9 cellular contexts compared by ENCODE assay signal in the genomic region with DNA sequence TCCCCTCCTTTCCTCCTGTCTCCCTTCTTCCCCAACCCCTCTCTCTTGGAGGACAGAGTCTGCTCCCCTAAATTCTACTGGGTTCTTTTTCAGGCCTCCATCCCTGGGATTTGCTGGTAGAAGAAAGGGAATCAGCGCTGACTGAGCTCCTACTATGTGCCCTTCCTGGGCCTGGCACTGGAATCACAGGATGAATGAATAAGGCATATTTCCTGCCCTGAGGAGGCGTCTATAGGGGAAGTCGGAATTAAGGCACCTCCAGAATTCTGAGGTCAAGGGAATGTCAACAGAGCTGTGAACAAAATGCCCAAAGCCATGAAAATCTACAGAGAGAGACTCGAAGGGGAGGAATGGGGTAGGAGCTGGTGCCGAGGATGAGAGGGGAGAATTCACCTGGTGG. TPM values are rescaled to one million over a fixed set of nuclear protein-coding genes. Genes with fewer than 3 reads are reported as not detected.
A peak's percentile ranks its signal among the peaks of the same experiment; 100 is the strongest.
DNase-seq lines count a peak whose midpoint lies in the region; ATAC-seq and TF ChIP-seq lines count a peak whose summit lies in the region.
"Had no signal": no experiment of that assay in that cellular context is flagged by ENCODE, and none has a peak within 500 bp of the region (broad histone marks: within the 10 kb centered on the region; RNA-seq: fewer than 3 reads in every experiment).

No MANE protein-coding gene starts in this region.

- H3K27me3 Mint-ChIP-seq in natural killer cell (ENCODE audit: low read depth in 2 of 2) = no peaks in the 10 kb centered on the region

- H3K9me3 ChIP-seq in left ventricle myocardium inferior (replicated peaks) (no peaks in the 10 kb centered on the region), vagina (no peaks in the 10 kb centered on the region)

- H3K27ac ChIP-seq in left ventricle myocardium inferior (replicated peaks) (peak overlapping the region; percentile 90), caudate nucleus (ENCODE audit: low read depth, low read length) (peak overlapping the region; percentile 94), vagina (peak overlapping the region; percentile 89)

- H3K27me3 ChIP-seq in left ventricle myocardium inferior (ENCODE audit: low read depth) = no peaks in the 10 kb centered on the region
- no peaks in the 10 kb centered on the region for H3K27me3 ChIP-seq in vagina

- TF ChIP-seq POLR2A in vagina (IDR thresholded peaks at IDR 0.05) = no peak

- H3K36me3 Mint-ChIP-seq in natural killer cell = no peaks in the 10 kb centered on the region

- H3K36me3 ChIP-seq in left ventricle myocardium inferior = no peaks in the 10 kb centered on the region
- H3K36me3 ChIP-seq in vagina = no peaks in the 10 kb centered on the region

- DNase-seq in left ventricle myocardium inferior = no peak
- DNase-seq in Right ventricle myocardium inferior (ENCODE audit: missing footprints) = no peak
- DNase-seq in caudate nucleus (lab: John Stamatoyannopoulos, UW) = no peak
- no peak for DNase-seq in natural killer cell
- DNase-seq in vagina (ENCODE audit: extremely low spot score in 2 of 2) = no peak
- DNase-seq in NCI-H774 (lab: John Stamatoyannopoulos, UW) = no peak
- DNase-seq in dedifferentiated amniotic fluid mesenchymal stem cell (ENCODE audit: extremely low spot score) = no peak
- DNase-seq in GOT3 (lab: John Stamatoyannopoulos, UW) = no peak

- peaks cover 62% of the 10 kb centered on the region in 2 donors for H3K4me1 Mint-ChIP-seq in natural killer cell

- peak overlapping the region; percentile 99 for H3K27ac Mint-ChIP-seq in natural killer cell

- no peak for TF ChIP-seq CTCF in left ventricle myocardium inferior (IDR thresholded peaks at IDR 0.05; ENCODE audit: borderline replicate concordance)
- no peak for TF ChIP-seq CTCF in natural killer cell (IDR thresholded peaks at IDR 0.05)
- no peak for TF ChIP-seq CTCF in vagina (IDR thresholded peaks at IDR 0.05)

- H3K4me1 ChIP-seq in left ventricle myocardium inferior (peaks cover 78% of the 10 kb centered on the region), vagina (peaks cover 62% of the 10 kb centered on the region)

- intact Hi-C loops in left ventricle myocardium inferior (cut with micrococcal nuclease) (no loop called here), Right ventricle myocardium inferior (cut with DNase I) (no loop called here), natural killer cell (cut with micrococcal nuclease) (loop anchor here (1.0 to 10.0 kb wide), 6 partner anchors 15 to 479 kb away; partner anchors contain the start of genes ATP2B4 and LAX1), vagina (cut with DNase I) (no loop called here)

- peak overlapping the region; percentile 81 for H3K4me3 Mint-ChIP-seq in natural killer cell

- no peak for ATAC-seq in Right ventricle myocardium inferior
- no peak for ATAC-seq in natural killer cell
- ATAC-seq: SK-N-SH treated with all-trans-retinoic acid at 6 μM for 48 hours had no signal

- no peaks in the 10 kb centered on the region for H3K9me3 Mint-ChIP-seq in natural killer cell

- H3K4me3 ChIP-seq in left ventricle myocardium inferior (no peak overlapping the region), vagina (no peak overlapping the region)

RNA-seq across cellular contexts. Expression of gene BTG2, which starts 17.4 kb away (rescaled TPM):
- total RNA-seq in left ventricle myocardium inferior = 73.7 TPM
- total RNA-seq in Right ventricle myocardium inferior = 44.8 TPM
- 1,000 to 10,000 TPM in 1 of 3 donors, 100 to 1,000 TPM in 2; 499 to 1,024 (median 851) TPM for total RNA-seq in natural killer cell
- total RNA-seq in vagina = 191 TPM

RNA-seq across cellular contexts. Expression of gene CHIT1, which starts 58.4 kb away (rescaled TPM):
- total RNA-seq in left ventricle myocardium inferior (not detected), Right ventricle myocardium inferior (0.51 TPM), natural killer cell (1 to 10 TPM in 1 of 3 donors, under 1 TPM in 1, not detected in 1; 0.07 to 2.2 TPM), vagina (not detected)
